In genomic region chr10:6889718-6890117, GRCh38 we compare ENCODE assay signal across 33 cellular contexts.
"Had no signal": no experiment of that assay in that cellular context is flagged by ENCODE, and none has a peak within 500 bp of the region (broad histone marks: within the 10 kb centered on the region; RNA-seq: fewer than 3 reads in every experiment).

No MANE protein-coding gene starts in this region.

- H3K9me3 ChIP-seq: MG63 had no signal

- DNase-seq: Karpas-422, Kasumi-1, MG63, MM.1S, MV-4-11, NCI-H1048, NCI-H1092, NCI-H1092 treated with DMSO at 0.1 percent for 48 hours, NCI-H1105, NCI-H1105 treated with DMSO at 0.1 percent for 48 hours, NCI-H1417, NCI-H1417 treated with DMSO at 0.1 percent for 48 hours, NCI-H1436, NCI-H1436 treated with DMSO at 0.1 percent for 48 hours, NCI-H1694, NCI-H1694 treated with DMSO at 0.1 percent for 48 hours, NCI-H187, NCI-H187 treated with DMSO at 0.1 percent for 48 hours, NCI-H1930, NCI-H2029, NCI-H2029 treated with DMSO at 0.1 percent for 48 hours, NCI-H2081 treated with DMSO at 0.1 percent for 48 hours, NCI-H2107, NCI-H2171, NCI-H2171 treated with DMSO at 0.1 percent for 48 hours, NCI-H2227 treated with DMSO at 0.1 percent for 48 hours, NCI-H226, NCI-H345, NCI-H446, NCI-H446 treated with DMSO at 0.1 percent for 48 hours, NCI-H510A, NCI-H510A treated with DMSO at 0.1 percent for 48 hours, NCI-H524 had no signal

- H3K4me3 ChIP-seq: MG63 had no signal

- H3K36me3 ChIP-seq: MG63 had no signal

- H3K27me3 ChIP-seq: MG63 had no signal
